Comparison of ENCODE assay signal across 1 cellular context in the genomic region with DNA sequence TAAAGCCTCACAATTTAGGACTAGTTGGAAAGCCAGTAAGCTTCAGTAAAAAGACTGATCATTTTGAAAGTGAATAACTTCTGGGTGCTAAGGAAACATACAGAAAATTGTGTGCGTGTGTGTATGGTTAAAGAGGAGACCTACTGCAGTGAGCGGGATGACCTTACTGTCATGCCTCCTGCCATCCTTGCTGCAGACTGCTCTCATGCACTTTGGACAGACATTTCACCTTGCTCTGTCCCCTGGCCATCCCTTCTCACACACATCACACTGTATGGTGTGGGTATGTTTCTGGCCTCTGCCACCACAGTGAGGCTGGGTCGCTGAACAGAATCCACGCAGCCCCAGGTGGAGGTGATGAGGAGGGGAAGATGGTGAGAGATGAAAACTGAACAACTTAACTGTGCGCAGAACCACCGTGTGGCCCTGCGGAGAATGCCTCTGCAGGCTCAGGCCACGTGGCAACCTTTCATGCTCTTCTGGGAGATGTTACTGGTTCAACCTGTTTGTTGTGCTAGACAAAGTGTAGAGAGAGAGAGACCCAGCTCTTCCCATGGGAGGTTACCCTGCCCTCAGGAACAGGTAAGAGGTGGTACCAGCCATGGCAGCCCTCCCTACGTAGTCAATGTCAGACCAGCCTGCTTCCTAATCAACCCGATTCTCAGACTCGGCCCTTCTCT.
TF ChIP-seq lines count a peak whose summit lies in the region.

No MANE protein-coding gene starts in this region.

TF ChIP-seq in WTC11, 78 proteins besides CTCF, POLR2A, EP300 and RAD21 (continued from another document):
- TF ChIP-seq E2F1 (CRISPR knock-in tag; IDR thresholded peaks at IDR 0.05) (no peak), NFYB (CRISPR knock-in tag; conservative IDR thresholded peaks at IDR 0.05; ENCODE audit: low read depth) (no peak), ATF3 (CRISPR knock-in tag; conservative IDR thresholded peaks at IDR 0.05) (no peak), CREM (CRISPR knock-in tag; IDR thresholded peaks at IDR 0.05) (no peak), ZBTB43 (CRISPR knock-in tag; IDR thresholded peaks at IDR 0.05) (no peak), PREB (CRISPR knock-in tag; IDR thresholded peaks at IDR 0.05; ENCODE audit: borderline replicate concordance) (no peak), MXD4 (CRISPR knock-in tag; IDR thresholded peaks at IDR 0.05; ENCODE audit: borderline replicate concordance) (no peak)
- TF ChIP-seq, protein P1, sequence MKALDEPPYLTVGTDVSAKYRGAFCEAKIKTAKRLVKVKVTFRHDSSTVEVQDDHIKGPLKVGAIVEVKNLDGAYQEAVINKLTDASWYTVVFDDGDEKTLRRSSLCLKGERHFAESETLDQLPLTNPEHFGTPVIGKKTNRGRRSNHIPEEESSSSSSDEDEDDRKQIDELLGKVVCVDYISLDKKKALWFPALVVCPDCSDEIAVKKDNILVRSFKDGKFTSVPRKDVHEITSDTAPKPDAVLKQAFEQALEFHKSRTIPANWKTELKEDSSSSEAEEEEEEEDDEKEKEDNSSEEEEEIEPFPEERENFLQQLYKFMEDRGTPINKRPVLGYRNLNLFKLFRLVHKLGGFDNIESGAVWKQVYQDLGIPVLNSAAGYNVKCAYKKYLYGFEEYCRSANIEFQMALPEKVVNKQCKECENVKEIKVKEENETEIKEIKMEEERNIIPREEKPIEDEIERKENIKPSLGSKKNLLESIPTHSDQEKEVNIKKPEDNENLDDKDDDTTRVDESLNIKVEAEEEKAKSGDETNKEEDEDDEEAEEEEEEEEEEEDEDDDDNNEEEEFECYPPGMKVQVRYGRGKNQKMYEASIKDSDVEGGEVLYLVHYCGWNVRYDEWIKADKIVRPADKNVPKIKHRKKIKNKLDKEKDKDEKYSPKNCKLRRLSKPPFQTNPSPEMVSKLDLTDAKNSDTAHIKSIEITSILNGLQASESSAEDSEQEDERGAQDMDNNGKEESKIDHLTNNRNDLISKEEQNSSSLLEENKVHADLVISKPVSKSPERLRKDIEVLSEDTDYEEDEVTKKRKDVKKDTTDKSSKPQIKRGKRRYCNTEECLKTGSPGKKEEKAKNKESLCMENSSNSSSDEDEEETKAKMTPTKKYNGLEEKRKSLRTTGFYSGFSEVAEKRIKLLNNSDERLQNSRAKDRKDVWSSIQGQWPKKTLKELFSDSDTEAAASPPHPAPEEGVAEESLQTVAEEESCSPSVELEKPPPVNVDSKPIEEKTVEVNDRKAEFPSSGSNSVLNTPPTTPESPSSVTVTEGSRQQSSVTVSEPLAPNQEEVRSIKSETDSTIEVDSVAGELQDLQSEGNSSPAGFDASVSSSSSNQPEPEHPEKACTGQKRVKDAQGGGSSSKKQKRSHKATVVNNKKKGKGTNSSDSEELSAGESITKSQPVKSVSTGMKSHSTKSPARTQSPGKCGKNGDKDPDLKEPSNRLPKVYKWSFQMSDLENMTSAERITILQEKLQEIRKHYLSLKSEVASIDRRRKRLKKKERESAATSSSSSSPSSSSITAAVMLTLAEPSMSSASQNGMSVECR (CRISPR knock-in tag; IDR thresholded peaks at IDR 0.05; ENCODE audit: borderline replicate concordance), result no peak
